ENCODE assay signal across 9 cellular contexts in genomic region chr16:82639666-82640336, GRCh38. TPM values are rescaled to one million over a fixed set of nuclear protein-coding genes. Genes with fewer than 3 reads are reported as not detected.
DNase-seq lines count a peak whose midpoint lies in the region; ATAC-seq and TF ChIP-seq lines count a peak whose summit lies in the region.
"Had no signal": no experiment of that assay in that cellular context is flagged by ENCODE, and none has a peak within 500 bp of the region (broad histone marks: within the 10 kb centered on the region; RNA-seq: fewer than 3 reads in every experiment).

No MANE protein-coding gene starts in this region.

- H3K4me3 ChIP-seq in KMS-11 (IDR thresholded peaks at IDR 0.05; ENCODE audit: insufficient read depth, low read depth, low read length) (no peak overlapping the region), mucosa of descending colon (no peak overlapping the region), tibial artery (no peak overlapping the region)
- H3K4me3 ChIP-seq: ovary had no signal

- intact Hi-C loops in CD4-positive, alpha-beta T cell (cut with DNase I, micrococcal nuclease): loop anchor here in 1 of 2 experiments (10.0 kb wide), 1 partner anchor 475 kb away; no protein-coding TSS in a partner anchor
- intact Hi-C loops in mucosa of descending colon (cut with DNase I, micrococcal nuclease): loop anchor here in 1 of 2 donors (10.0 kb wide), 1 partner anchor 575 kb away; no protein-coding TSS in a partner anchor
- intact Hi-C loops in tibial artery (cut with DNase I; ENCODE audit: low total_unique reads): loop anchor here (5.0 to 10.0 kb wide), 2 partner anchors 245 to 948 kb away; no protein-coding TSS in a partner anchor

- no peaks in the 10 kb centered on the region for H4K20me1 ChIP-seq in KMS-11 (ENCODE audit: insufficient read depth)

- no peak for ATAC-seq in CD4-positive, alpha-beta T cell (ENCODE audit: poor library complexity)
- ATAC-seq in GM19324 (IDR thresholded peaks at IDR 0.05; ENCODE audit: low FRiP score, unreplicated experiment) (peak; percentile 44), mucosa of descending colon (peak; percentile 67), GM21447 (IDR thresholded peaks at IDR 0.05; ENCODE audit: unreplicated experiment) (no peak)

- no peak overlapping the region for H3K4me2 ChIP-seq in KMS-11

- H2AFZ ChIP-seq in KMS-11 (ENCODE audit: low read depth): no peak overlapping the region

- no peaks in the 10 kb centered on the region for H3K27me3 ChIP-seq in CD4-positive, alpha-beta T cell (ENCODE audit: control insufficient read depth, insufficient read depth, low read length)
- no peaks in the 10 kb centered on the region for H3K27me3 ChIP-seq in KMS-11 (ENCODE audit: insufficient read depth, low read depth)
- H3K27me3 ChIP-seq in tibial artery: no peaks in the 10 kb centered on the region
- H3K27me3 ChIP-seq: ovary had no signal

- H3K9me3 ChIP-seq in CD4-positive, alpha-beta T cell (ENCODE audit: control insufficient read depth, low read length): no peaks in the 10 kb centered on the region
- H3K9me3 ChIP-seq in mucosa of descending colon: no peaks in the 10 kb centered on the region
- no peaks in the 10 kb centered on the region for H3K9me3 ChIP-seq in tibial artery
- H3K9me3 ChIP-seq: ovary had no signal

- no peaks in the 10 kb centered on the region for H3K36me3 Mint-ChIP-seq in CD4-positive, alpha-beta T cell (ENCODE audit: low read depth)

- no peak overlapping the region for H3K4me3 Mint-ChIP-seq in CD4-positive, alpha-beta T cell

- H3K27ac ChIP-seq in CD4-positive, alpha-beta T cell (ENCODE audit: low read depth, low read length): no peak overlapping the region
- H3K27ac ChIP-seq in KMS-11 (no peak overlapping the region), VCaP (no peak overlapping the region), tibial artery (no peak overlapping the region)
- H3K27ac ChIP-seq: ovary had no signal

- H3K4me1 Mint-ChIP-seq in CD4-positive, alpha-beta T cell (ENCODE audit: low read depth): peaks cover 5% of the 10 kb centered on the region

- TF ChIP-seq CTCF in CD4-positive, alpha-beta T cell (IDR thresholded peaks at IDR 0.05): peak; percentile 73
- TF ChIP-seq CTCF in KMS-11 (conservative IDR thresholded peaks at IDR 0.05; ENCODE audit: low read depth, low read length) (peak; percentile 94), VCaP (conservative IDR thresholded peaks at IDR 0.05) (peak; percentile 81), mucosa of descending colon (IDR thresholded peaks at IDR 0.05) (peak; percentile 67), tibial artery (IDR thresholded peaks at IDR 0.05) (peak; percentile 45 to 49)

- no peak overlapping the region for H3K27ac Mint-ChIP-seq in CD4-positive, alpha-beta T cell

- no peaks in the 10 kb centered on the region for H3K79me2 ChIP-seq in KMS-11 (ENCODE audit: insufficient read depth, low read depth)

- no peaks in the 10 kb centered on the region for H3K9me3 Mint-ChIP-seq in CD4-positive, alpha-beta T cell

- POLR2A ChIA-PET in CD4-positive, alpha-beta T cell (lab: Charles Lee): interaction anchor here (0.6 to 2.9 kb wide), 2 partner anchors 16 to 430 kb away, joined by 4 to 12 read pairs; no protein-coding TSS in a partner anchor

- no peaks in the 10 kb centered on the region for H3K27me3 Mint-ChIP-seq in CD4-positive, alpha-beta T cell

- CTCF ChIA-PET in CD4-positive, alpha-beta T cell (lab: Charles Lee): interaction anchor here (0.8 to 1.6 kb wide), 4 partner anchors 13 to 30 kb away, joined by 3 to 4 read pairs (median 4); no protein-coding TSS in a partner anchor

- H3K9ac ChIP-seq in KMS-11: no peak overlapping the region

- no peaks in the 10 kb centered on the region for H3K36me3 ChIP-seq in KMS-11 (ENCODE audit: insufficient read depth)
- H3K36me3 ChIP-seq in mucosa of descending colon (ENCODE audit: low read depth): no peaks in the 10 kb centered on the region
- no peaks in the 10 kb centered on the region for H3K36me3 ChIP-seq in tibial artery
- H3K36me3 ChIP-seq: ovary had no signal

- H3K4me1 ChIP-seq in KMS-11 (ENCODE audit: low read depth, poor library complexity, severe bottlenecking) (peaks cover 33% of the 10 kb centered on the region), mucosa of descending colon (ENCODE audit: low read depth) (peaks cover 17% of the 10 kb centered on the region), tibial artery (peaks cover 0 to 17% (median 8%) of the 10 kb centered on the region in 4 donors)

- DNase-seq in CD4-positive, alpha-beta T cell: peak; percentile 15 to 58 (median 30)
- peak; percentile 27 for DNase-seq in effector CD4-positive, alpha-beta T cell
- DNase-seq in mucosa of descending colon (peak; percentile 62 to 82 (median 80)), tibial artery (no peak)

RNA-seq across cellular contexts. Expression of gene CDH13, which starts 13.0 kb away (rescaled TPM):
- total RNA-seq in CD4-positive, alpha-beta T cell: not detected
- total RNA-seq in mucosa of descending colon: 10 to 100 TPM in 1 of 3 donors, 1 to 10 TPM in 2; 4.9 to 11.2 (median 9.8) TPM

Comparison
In these comparisons a context has a peak if more than half of its experiments do, and no peak if none do; other contexts are left out.
1. ATAC-seq: peak in GM19324 (single experiment) and mucosa of descending colon (single experiment); none in CD4-positive, alpha-beta T cell (single experiment) and GM21447 (single experiment).
2. DNase-seq: peak in CD4-positive, alpha-beta T cell (10 of 10), effector CD4-positive, alpha-beta T cell (single experiment) and mucosa of descending colon (3 of 3); none in tibial artery (0 of 2).
3. RNA of gene CDH13, which starts 13.0 kb away (total RNA-seq): 4.9 to 11.2 TPM in mucosa of descending colon; not detected in CD4-positive, alpha-beta T cell; every median in the first group is over 4 times any median in the second.
4. Peak in every context shown above with its lines, with median percentiles within 50 percentile points of each other: CTCF ChIP-seq.